Comparison of ENCODE assay signal across 15 cellular contexts in genomic region chr3:156633335-156633734, GRCh38. TPM values are rescaled to one million over a fixed set of nuclear protein-coding genes. Genes with fewer than 3 reads are reported as not detected.
DNase-seq lines count a peak whose midpoint lies in the region; ATAC-seq, FAIRE-seq and TF ChIP-seq lines count a peak whose summit lies in the region.
"Had no signal": no experiment of that assay in that cellular context is flagged by ENCODE, and none has a peak within 500 bp of the region (broad histone marks: within the 10 kb centered on the region; RNA-seq: fewer than 3 reads in every experiment).

No MANE protein-coding gene starts in this region.

- no peak overlapping the region for H3K27ac Mint-ChIP-seq in CD14-positive monocyte
- no peak overlapping the region for H3K27ac Mint-ChIP-seq in naive thymus-derived CD8-positive, alpha-beta T cell

- POLR2A ChIA-PET in GM12878 (lab: Charles Lee), result no interaction called here
- POLR2A ChIA-PET in naive thymus-derived CD8-positive, alpha-beta T cell (lab: Charles Lee), result no interaction called here

- 71% methylated on average over 4 of the region's 4 CpGs for WGBS in GM12878 (ENCODE audit: insufficient coverage, insufficient replicate concordance, low lambda C conversion rate, missing lambda C conversion rate)

- H3K27me3 ChIP-seq in GM12878 (replicated peaks in 1 of 2; ENCODE audit: control insufficient read depth in 2 of 2, insufficient read depth in 2 of 2, low read length in 1 of 2), result no peaks in the 10 kb centered on the region
- H3K27me3 ChIP-seq in right atrium auricular region, result no peaks in the 10 kb centered on the region
- H3K27me3 ChIP-seq: BLaER1 treated with 17β-estradiol and CSF1 and Interleukin-3, amounts not matched to agents 10 nM and 100 nM; vagina had no signal

- TF ChIP-seq POLR2A in GM12878 (IDR thresholded peaks at IDR 0.05; ENCODE audit: low read depth, low read length), result no peak

- ATAC-seq in GM12878, result peak; percentile 40; the same call in 2 of the 3 replicates
- peak; percentile 78 for ATAC-seq in sciatic nerve
- ATAC-seq in naive thymus-derived CD8-positive, alpha-beta T cell, result no peak
- no peak for ATAC-seq in HG02870 (IDR thresholded peaks at IDR 0.05; ENCODE audit: unreplicated experiment)
- ATAC-seq: activated T-cell treated with anti-CD3 and anti-CD28 coated beads, Interleukin-2, amount 50 U/mL, for 4 hours; left lobe of liver; Panc1 had no signal

- peaks cover 0 to 1% (median 0%) of the 10 kb centered on the region in 3 donors for H3K27me3 Mint-ChIP-seq in CD14-positive monocyte (ENCODE audit: low read depth in 3 of 3)
- H3K27me3 Mint-ChIP-seq in naive thymus-derived CD8-positive, alpha-beta T cell, result no peaks in the 10 kb centered on the region

- no peak overlapping the region for H3K4me3 ChIP-seq in GM12878
- no peak overlapping the region for H3K4me3 ChIP-seq in right atrium auricular region
- H3K4me3 ChIP-seq: BLaER1 treated with 17β-estradiol and CSF1 and Interleukin-3, amounts not matched to agents 10 nM and 100 nM; vagina had no signal

- H3K4me1 Mint-ChIP-seq in CD14-positive monocyte, result no peaks in the 10 kb centered on the region
- no peaks in the 10 kb centered on the region for H3K4me1 Mint-ChIP-seq in naive thymus-derived CD8-positive, alpha-beta T cell

- RAD21 ChIA-PET in GM12878 (lab: Charles Lee; ENCODE audit: unreplicated experiment), result no interaction called here

- H2AFZ ChIP-seq in GM12878 (ENCODE audit: control insufficient read depth, low read depth, low read length), result no peak overlapping the region

- no peaks in the 10 kb centered on the region for H3K9me3 Mint-ChIP-seq in CD14-positive monocyte
- H3K9me3 Mint-ChIP-seq in naive thymus-derived CD8-positive, alpha-beta T cell, result no peaks in the 10 kb centered on the region
- H3K9me3 Mint-ChIP-seq: activated T-cell treated with anti-CD3 and anti-CD28 coated beads, Interleukin-2, amount 50 U/mL, for 4 hours had no signal

- H3K9ac ChIP-seq in GM12878 (ENCODE audit: control insufficient read depth, insufficient read depth, low read length), result no peak overlapping the region
- H3K9ac ChIP-seq: BLaER1 treated with 17β-estradiol and CSF1 and Interleukin-3, amounts not matched to agents 10 nM and 100 nM had no signal

- DNase-seq in EH (ENCODE audit: low read depth) (peak; percentile 93), GM12878 (ENCODE audit: low read depth, low spot score) (no peak), right atrium auricular region (ENCODE audit: low spot score) (peak; percentile 66), sciatic nerve (ENCODE audit: low spot score) (no peak), OCI-M2 (lab: John Stamatoyannopoulos, UW; ENCODE audit: unreplicated experiment) (no peak), CD14-positive monocyte (ENCODE audit: low spot score) (no peak)
- no peak for DNase-seq in naive thymus-derived CD8-positive, alpha-beta T cell
- DNase-seq: activated CD4-positive, CD25-positive, alpha-beta regulatory T cell treated with anti-CD3 and anti-CD28 coated beads, Interleukin-2, amount 50 U/mL, for 72 hours; activated T-cell treated with anti-CD3 and anti-CD28 coated beads, Interleukin-2, amount 50 U/mL, for 4 hours; T-helper 1 cell had no signal

- H3K36me3 ChIP-seq in GM12878 (ENCODE audit: control insufficient read depth in 2 of 2, insufficient read depth in 2 of 2, low read length in 1 of 2) (no peaks in the 10 kb centered on the region), right atrium auricular region (no peaks in the 10 kb centered on the region)
- H3K36me3 ChIP-seq: BLaER1 treated with 17β-estradiol and CSF1 and Interleukin-3, amounts not matched to agents 10 nM and 100 nM; vagina had no signal

- intact Hi-C loops in GM12878 (cut with micrococcal nuclease; ENCODE audit: unreplicated experiment) (no loop called here), sciatic nerve (cut with DNase I) (no loop called here), CD14-positive monocyte (cut with micrococcal nuclease) (no loop called here)

- no TSS peak for BruUV-seq in GM12878 (replicated peaks; lab: Mats Ljungman, UMichigan)

- no peaks in the 10 kb centered on the region for H3K9me3 ChIP-seq in GM12878 (replicated peaks; ENCODE audit: control insufficient read depth, insufficient read depth, low read length)
- H3K9me3 ChIP-seq in right atrium auricular region, result no peaks in the 10 kb centered on the region
- H3K9me3 ChIP-seq: BLaER1 treated with 17β-estradiol and CSF1 and Interleukin-3, amounts not matched to agents 10 nM and 100 nM; vagina had no signal

- SMC1A ChIA-PET in GM12878 (lab: Charles Lee; ENCODE audit: uncharacterized antibody, unreplicated experiment), result interaction anchor here (1.5 kb wide), 1 partner anchor 40 kb away, joined by 4 read pairs; no protein-coding TSS in a partner anchor

- H3K79me2 ChIP-seq in GM12878 (ENCODE audit: control insufficient read depth, insufficient read depth, low read length), result no peaks in the 10 kb centered on the region

- TF ChIP-seq CTCF in GM12878 (IDR thresholded peaks at IDR 0.05 in 2 of 3, conservative IDR thresholded peaks at IDR 0.05 in 1 of 3; ENCODE audit: control insufficient read depth in 2 of 3, extremely low read depth in 1 of 3, insufficient read depth in 1 of 3, low read depth in 3 of 3, low read length in 3 of 3) (no peak), right atrium auricular region (IDR thresholded peaks at IDR 0.05) (no peak), CD14-positive monocyte (IDR thresholded peaks at IDR 0.05) (no peak)

- no peak for TF ChIP-seq RAD21 in GM12878 (IDR thresholded peaks at IDR 0.05; ENCODE audit: insufficient read depth, low read depth, low read length)

- TF ChIP-seq EP300 in GM12878 (IDR thresholded peaks at IDR 0.05; ENCODE audit: borderline replicate concordance in 1 of 2, control insufficient read depth in 1 of 2, low read depth in 2 of 2, low read length in 2 of 2), result no peak

- H4K20me1 ChIP-seq in GM12878 (ENCODE audit: control insufficient read depth, insufficient read depth), result no peaks in the 10 kb centered on the region
- H4K20me1 ChIP-seq: BLaER1 treated with 17β-estradiol and CSF1 and Interleukin-3, amounts not matched to agents 10 nM and 100 nM had no signal

- H3K4me1 ChIP-seq in GM12878 (ENCODE audit: control insufficient read depth, insufficient read depth, low read length) (no peaks in the 10 kb centered on the region), right atrium auricular region (no peaks in the 10 kb centered on the region)
- H3K4me1 ChIP-seq: BLaER1 treated with 17β-estradiol and CSF1 and Interleukin-3, amounts not matched to agents 10 nM and 100 nM; vagina had no signal

- H3K4me2 ChIP-seq in GM12878 (ENCODE audit: control insufficient read depth, insufficient read depth), result no peak overlapping the region
- H3K4me2 ChIP-seq: BLaER1 treated with 17β-estradiol and CSF1 and Interleukin-3, amounts not matched to agents 10 nM and 100 nM had no signal

- CTCF ChIA-PET in GM12878 (lab: Yijun Ruan, JAX), result no interaction called here

- in situ Hi-C loops in GM12878 (cut with MboI), result no loop called here

- FAIRE-seq in GM12878 (lab: Jason Lieb, UNC), result no peak

- no peak overlapping the region for H3K4me3 Mint-ChIP-seq in CD14-positive monocyte
- H3K4me3 Mint-ChIP-seq in naive thymus-derived CD8-positive, alpha-beta T cell, result no peak overlapping the region
- H3K4me3 Mint-ChIP-seq: activated T-cell treated with anti-CD3 and anti-CD28 coated beads, Interleukin-2, amount 50 U/mL, for 4 hours had no signal

- H3K36me3 Mint-ChIP-seq in CD14-positive monocyte, result no peaks in the 10 kb centered on the region
- H3K36me3 Mint-ChIP-seq in naive thymus-derived CD8-positive, alpha-beta T cell, result no peaks in the 10 kb centered on the region

- H3K27ac ChIP-seq in GM12878 (ENCODE audit: control insufficient read depth, insufficient read depth) (no peak overlapping the region), right atrium auricular region (peak overlapping the region in 1 of 2 donors; percentile 10)
- H3K27ac ChIP-seq: BLaER1 treated with 17β-estradiol and CSF1 and Interleukin-3, amounts not matched to agents 10 nM and 100 nM; vagina had no signal

TF ChIP-seq in GM12878, 131 proteins besides CTCF, POLR2A, EP300 and RAD21 (continues in another document):
- TF ChIP-seq ASH2L (IDR thresholded peaks at IDR 0.05; ENCODE audit: borderline replicate concordance, low read depth), result no peak
- no peak for TF ChIP-seq USF1 (IDR thresholded peaks at IDR 0.05; ENCODE audit: borderline replicate concordance, extremely low read length, insufficient read depth, low read depth, low read length)
- TF ChIP-seq POU2F2 (IDR thresholded peaks at IDR 0.05; ENCODE audit: borderline replicate concordance, low read depth, low read length), result no peak
- no peak for TF ChIP-seq ZSCAN29 (IDR thresholded peaks at IDR 0.05)
- TF ChIP-seq ESRRA (IDR thresholded peaks at IDR 0.05; ENCODE audit: low read length), result no peak
- TF ChIP-seq ZNF274 (IDR thresholded peaks at IDR 0.05; ENCODE audit: insufficient read depth, insufficient read length), result no peak

RNA-seq across cellular contexts. Expression of gene TIPARP, which starts 41.1 kb away (rescaled TPM):
- total RNA-seq in GM12878 (2013; cell fraction: nucleolus; rRNA removed), result 60.0 and 68.9 TPM in 2 replicates
- total RNA-seq in GM12878 (2014; rRNA removed) (17.8 and 23.4 TPM in 2 replicates), GM12878 (2014; rRNA removed; fragmentation: Illumina TruSeq; extraction: Trizol) (21.5 TPM in 2 replicates), GM12878 (2021) (13.8 and 14.8 TPM in 2 replicates), right atrium auricular region (10 to 100 TPM; 39.9 to 47.2 TPM), sciatic nerve (25.7 TPM)
- 12.8 TPM for polyA plus RNA-seq in GM12878 (2011; ENCODE audit: low read depth)
- polyA plus RNA-seq in GM12878 (2011; rRNA removed) (13.5 and 17.2 TPM in 2 replicates), GM12878 (2014; fragmentation: Illumina TruSeq; extraction: Trizol) (17.8 and 22.1 TPM in 2 replicates), GM12878 (2014; fragmentation: Nextera tagmentation; extraction: Ambion mirVana) (1 to 10 TPM; 3.2 to 3.3 TPM), GM12878 (2014; rRNA removed) (7.6 and 9.3 TPM in 2 replicates), GM12878 (2016; fragmentation: Nextera tagmentation; extraction: Ambion mirVana) (1 to 10 TPM; 6.1 to 7.9 TPM), CD14-positive monocyte (10 to 100 TPM; 12.7 to 16.7 TPM)
- 5.4 and 9.3 TPM in 2 replicates for polyA plus RNA-seq in GM12878 (2011; cell fraction: cytosol; rRNA removed)
- polyA plus RNA-seq in GM12878 (2011; cell fraction: nucleus; rRNA removed), result 12.0 and 17.3 TPM in 2 replicates
- 16.9 and 22.4 TPM in 2 replicates for polyA plus RNA-seq in GM12878 (2012)
- 17.3 and 21.8 TPM in 2 replicates for polyA minus RNA-seq in GM12878 (2011; rRNA and poly(A)+ RNA removed)
- 6.5 and 7.7 TPM in 2 replicates for polyA minus RNA-seq in GM12878 (2011; cell fraction: cytosol; rRNA and poly(A)+ RNA removed)
- polyA minus RNA-seq in GM12878 (2011; cell fraction: nucleus; rRNA and poly(A)+ RNA removed), result 41.8 and 42.7 TPM in 2 replicates
- total RNA-seq in naive thymus-derived CD8-positive, alpha-beta T cell, result 10 to 100 TPM; 57.3 to 62.0 TPM
- 10 to 100 TPM in 1 of 3 donors, 1 to 10 TPM in 2; 4.2 to 20.9 (median 7.0) TPM for polyA plus RNA-seq in naive thymus-derived CD8-positive, alpha-beta T cell

Comparison
In these comparisons a context has a peak if more than half of its experiments do, and no peak if none do; other contexts are left out.
1. DNase-seq: peak in EH (single experiment) and right atrium auricular region (single experiment); none in GM12878 (single experiment), sciatic nerve (single experiment), OCI-M2 (single experiment), CD14-positive monocyte (single experiment) and naive thymus-derived CD8-positive, alpha-beta T cell (0 of 10).
2. ATAC-seq: peak in GM12878 (single experiment) and sciatic nerve (single experiment); none in naive thymus-derived CD8-positive, alpha-beta T cell (0 of 2) and HG02870 (single experiment).